ENCODE assay signal across 18 cellular contexts in the genomic region with DNA sequence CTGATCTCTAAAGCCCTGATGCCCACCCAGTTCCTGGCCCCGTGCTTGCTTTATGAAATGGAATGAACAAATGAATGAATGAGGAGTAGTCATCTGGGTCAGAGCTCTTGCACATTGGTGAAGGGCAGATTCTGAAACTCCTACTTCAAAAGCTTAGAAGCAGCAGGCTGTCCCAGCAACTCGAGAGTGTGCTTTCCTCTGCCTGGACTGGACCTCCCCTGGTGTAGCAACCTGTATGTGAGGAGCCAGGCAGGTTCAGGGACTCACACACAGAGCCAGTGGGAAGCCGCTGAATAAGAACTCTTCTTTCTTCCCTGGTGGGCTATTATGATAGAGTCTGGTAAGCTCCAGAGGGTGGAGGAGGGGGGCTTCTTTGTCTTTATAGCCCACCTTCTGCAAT.
"Had no signal": no experiment of that assay in that cellular context is flagged by ENCODE, and none has a peak within 500 bp of the region (broad histone marks: within the 10 kb centered on the region; RNA-seq: fewer than 3 reads in every experiment).

No MANE protein-coding gene starts in this region.

- H3K4me1 Mint-ChIP-seq: natural killer cell, neural crest cell had no signal

- H3K4me3 Mint-ChIP-seq: natural killer cell, neural crest cell, type B pancreatic cell had no signal

- H3K4me1 ChIP-seq: foreskin keratinocyte, heart left ventricle, suprapubic skin, thyroid gland had no signal

- H3K27me3 ChIP-seq: foreskin keratinocyte, ovary, suprapubic skin, thyroid gland had no signal

- H3K36me3 Mint-ChIP-seq: natural killer cell, type B pancreatic cell had no signal

- H3K27ac ChIP-seq: foreskin keratinocyte, heart left ventricle, ovary, suprapubic skin, thyroid gland had no signal

- DNase-seq: dermis blood vessel endothelial cell; erythroblast; foreskin keratinocyte; heart left ventricle; hippocampal formation; mammary epithelial cell; natural killer cell; nucleus accumbens; ovary; right cardiac atrium; small intestine; stimulated activated CD4-positive, alpha-beta T cell treated with anti-CD3 and anti-CD28 coated beads, Interleukin-12 subunit alpha, Interleukin-12 subunit beta, amount 100 ng/mL, for 4 hours; stimulated activated naive CD4-positive, alpha-beta T cell treated with Interleukin-2 at 50 U/mL for 16 hours; thyroid gland had no signal

- H3K27ac Mint-ChIP-seq: natural killer cell, type B pancreatic cell had no signal

- ATAC-seq: foreskin keratinocyte, heart left ventricle, left lobe of liver, natural killer cell, right cardiac atrium had no signal

- H3K4me3 ChIP-seq: heart left ventricle, ovary, suprapubic skin, thyroid gland had no signal

- H3K36me3 ChIP-seq: heart left ventricle, ovary, suprapubic skin, thyroid gland had no signal

- H3K9me3 Mint-ChIP-seq: natural killer cell, neural crest cell, type B pancreatic cell had no signal

- H3K9me3 ChIP-seq: heart left ventricle, ovary, suprapubic skin, thyroid gland had no signal
